In genomic region chr9:96169488-96169887, GRCh38 we compare ENCODE assay signal across 12 cellular contexts.
DNase-seq lines count a peak whose midpoint lies in the region; ATAC-seq, FAIRE-seq and TF ChIP-seq lines count a peak whose summit lies in the region.
"Had no signal": no experiment of that assay in that cellular context is flagged by ENCODE, and none has a peak within 500 bp of the region (broad histone marks: within the 10 kb centered on the region; RNA-seq: fewer than 3 reads in every experiment).

No MANE protein-coding gene starts in this region.

- peak overlapping the region; percentile 26 for H2AFZ ChIP-seq in astrocyte (ENCODE audit: low read depth, low read length)

- H3K9me3 Mint-ChIP-seq in astrocyte (ENCODE audit: unreplicated experiment), result no peaks in the 10 kb centered on the region
- H3K9me3 Mint-ChIP-seq: activated T-helper 2 cell treated with anti-CD3 and anti-CD28 coated beads, Interferon-gamma antibody, Interleukin-2, Interleukin-4, amounts not matched to agents 10 μg/mL and 5 μg/mL and 100 μg/mL, durations not matched to agents 14 hours and 24 hours and 36 hours; T-cell had no signal

- H3K9me3 ChIP-seq in astrocyte (ENCODE audit: insufficient read depth, low read depth, low read length), result no peaks in the 10 kb centered on the region
- no peaks in the 10 kb centered on the region for H3K9me3 ChIP-seq in testis
- H3K9me3 ChIP-seq: HAP-1 had no signal

- DNase-seq in HCEC 1CT (peak; percentile 57), astrocyte (ENCODE audit: low read depth) (no peak), left lobe of liver (ENCODE audit: low spot score) (no peak), testis (peak; percentile 88), NK-92 (lab: John Stamatoyannopoulos, UW; ENCODE audit: unreplicated experiment) (no peak), NCI-H2081 treated with DMSO at 0.1 percent for 48 hours (lab: John Stamatoyannopoulos, UW) (no peak)
- DNase-seq: erythroblast, T-cell had no signal

- H3K36me3 ChIP-seq in astrocyte (ENCODE audit: insufficient read depth, low read length), result no peaks in the 10 kb centered on the region
- no peaks in the 10 kb centered on the region for H3K36me3 ChIP-seq in testis (ENCODE audit: low read depth, missing control alignments)
- H3K36me3 ChIP-seq: HAP-1 had no signal

- peak overlapping the region; percentile 41 for H3K27ac Mint-ChIP-seq in astrocyte (ENCODE audit: unreplicated experiment)
- H3K27ac Mint-ChIP-seq: activated T-helper 2 cell treated with anti-CD3 and anti-CD28 coated beads, Interferon-gamma antibody, Interleukin-2, Interleukin-4, amounts not matched to agents 10 μg/mL and 5 μg/mL and 100 μg/mL, durations not matched to agents 14 hours and 24 hours and 36 hours; T-cell had no signal

- whole genome bisulfite sequencing in testis, 2 donors, result 23 to 32% methylated on average over 12 to 15 of the region's 15 CpGs

- no peak for FAIRE-seq in astrocyte (lab: Jason Lieb, UNC)

- H3K27me3 ChIP-seq in astrocyte (ENCODE audit: insufficient read depth, low read length) (peaks cover 6% of the 10 kb centered on the region), testis (no peaks in the 10 kb centered on the region)

- peak overlapping the region; percentile 46 for H3K4me2 ChIP-seq in astrocyte (ENCODE audit: low read length)

- H3K9ac ChIP-seq in astrocyte (ENCODE audit: low read length), result no peak overlapping the region

- H3K4me1 Mint-ChIP-seq in astrocyte (ENCODE audit: low read depth, unreplicated experiment), result no peaks in the 10 kb centered on the region
- H3K4me1 Mint-ChIP-seq: T-cell had no signal

- H3K36me3 Mint-ChIP-seq in astrocyte (ENCODE audit: low read depth, unreplicated experiment), result no peaks in the 10 kb centered on the region
- H3K36me3 Mint-ChIP-seq: T-cell had no signal

- no peaks in the 10 kb centered on the region for H3K79me2 ChIP-seq in astrocyte (ENCODE audit: insufficient read depth, low read length)

- peaks cover 14% of the 10 kb centered on the region for H3K27me3 Mint-ChIP-seq in astrocyte (ENCODE audit: low read depth, unreplicated experiment)

- no peak overlapping the region for H3K4me3 ChIP-seq in astrocyte (ENCODE audit: insufficient read depth, low read depth, low read length)
- no peak overlapping the region for H3K4me3 ChIP-seq in testis
- H3K4me3 ChIP-seq: HAP-1 had no signal

- no peak for TF ChIP-seq POLR2A in testis (IDR thresholded peaks at IDR 0.05)

- peak overlapping the region; percentile 50 for H3K4me3 Mint-ChIP-seq in astrocyte (ENCODE audit: unreplicated experiment)
- H3K4me3 Mint-ChIP-seq: T-cell had no signal

- intact Hi-C loops in testis (cut with DNase I; ENCODE audit: low total_unique reads), result no loop called here

- no peak for TF ChIP-seq CTCF in astrocyte (IDR thresholded peaks at IDR 0.05; ENCODE audit: insufficient read depth, low read depth, low read length)
- no peak for TF ChIP-seq CTCF in testis (IDR thresholded peaks at IDR 0.05)

- H3K4me1 ChIP-seq in astrocyte (ENCODE audit: insufficient read depth, low read length) (no peaks in the 10 kb centered on the region), testis (peaks cover 28% of the 10 kb centered on the region)
- H3K4me1 ChIP-seq: HAP-1 had no signal

- ATAC-seq in left lobe of liver (peak; percentile 22), GM18861 (IDR thresholded peaks at IDR 0.05; ENCODE audit: unreplicated experiment) (no peak), GM19328 (IDR thresholded peaks at IDR 0.05; ENCODE audit: unreplicated experiment) (no peak)
- ATAC-seq: T-cell had no signal

- H4K20me1 ChIP-seq in astrocyte (ENCODE audit: insufficient read depth, low read length), result no peaks in the 10 kb centered on the region

- H3K27ac ChIP-seq in astrocyte (ENCODE audit: low read depth, low read length) (no peak overlapping the region), testis (peak overlapping the region; percentile 80 to 85)

Comparison
In these comparisons a context has a peak if more than half of its experiments do, and no peak if none do; other contexts are left out.
1. DNase-seq: peak in HCEC 1CT (single experiment) and testis (single experiment); none in astrocyte (single experiment), left lobe of liver (single experiment), NK-92 (single experiment) and NCI-H2081 treated with DMSO at 0.1 percent for 48 hours (single experiment).